ENCODE assay signal across 13 cellular contexts in the genomic region with DNA sequence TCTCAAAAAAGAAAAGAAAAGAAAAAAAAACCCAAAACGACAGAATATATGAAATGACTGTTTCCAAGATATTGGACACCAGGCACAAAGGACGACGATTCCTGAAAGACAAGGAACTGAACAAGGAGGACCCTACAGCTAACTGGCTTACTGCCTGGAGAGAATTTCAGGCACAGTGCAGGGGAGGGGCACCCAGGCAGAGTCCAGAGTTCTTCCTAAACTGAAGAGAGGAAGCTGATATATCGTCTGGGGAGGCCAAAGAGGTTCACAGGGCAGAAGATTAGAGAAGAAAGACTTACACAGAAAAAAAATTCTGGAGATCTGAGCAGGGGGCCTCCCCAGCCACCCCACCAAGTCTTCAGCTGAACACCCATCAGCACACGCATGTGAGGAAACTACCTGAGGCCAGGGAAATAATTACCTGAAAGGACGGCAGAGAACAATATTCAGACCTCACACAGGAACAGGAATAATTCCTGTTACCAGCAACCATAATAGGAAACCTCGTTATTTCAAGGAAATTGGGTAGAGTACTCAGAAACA. TPM values are rescaled to one million over a fixed set of nuclear protein-coding genes. Genes with fewer than 3 reads are reported as not detected.
A peak's percentile ranks its signal among the peaks of the same experiment; 100 is the strongest.
DNase-seq lines count a peak whose midpoint lies in the region; ATAC-seq and TF ChIP-seq lines count a peak whose summit lies in the region.
"Had no signal": no experiment of that assay in that cellular context is flagged by ENCODE, and none has a peak within 500 bp of the region (broad histone marks: within the 10 kb centered on the region; RNA-seq: fewer than 3 reads in every experiment).

No MANE protein-coding gene starts in this region.

- H3K36me3 ChIP-seq in adipocyte (ENCODE audit: control insufficient read depth, insufficient read depth, low read length, severe bottlenecking) (peaks cover 12% of the 10 kb centered on the region), testis (ENCODE audit: low read depth, missing control alignments) (no peaks in the 10 kb centered on the region)
- H3K36me3 ChIP-seq: left lung, pancreas had no signal

- TF ChIP-seq CTCF in testis (IDR thresholded peaks at IDR 0.05), result no peak

- intact Hi-C loops in testis (cut with DNase I; ENCODE audit: low total_unique reads), result no loop called here

- TF ChIP-seq POLR2A in testis (IDR thresholded peaks at IDR 0.05), result no peak

- peak; percentile 49 to 52 for DNase-seq in Kasumi-1 (lab: John Stamatoyannopoulos, UW)
- no peak for DNase-seq in adipocyte (ENCODE audit: low read depth)
- peak; percentile 43 for DNase-seq in testis
- no peak for DNase-seq in activated CD4-positive, alpha-beta T cell treated with anti-CD3 and anti-CD28 coated beads for 1 hour
- DNase-seq: left lung; NCI-H187; NK-92 treated with Interleukin-12 subunit alpha and Interleukin-12 subunit beta, amount 100 ng/mL, for 24 hours; pancreas; stimulated activated CD4-positive, alpha-beta T cell treated with anti-CD3 and anti-CD28 coated beads, Interleukin-2, amount 100 ng/mL, for 48 hours; stimulated activated naive CD4-positive, alpha-beta T cell had no signal

- WGBS in testis, 2 donors, result 18% methylated on average over 7 of the region's 7 CpGs

- peak overlapping the region; percentile 6 for H3K9ac ChIP-seq in adipocyte (ENCODE audit: low read length)

- H3K4me1 ChIP-seq in adipocyte (ENCODE audit: control insufficient read depth, insufficient read depth, low read length), result peaks cover 83% of the 10 kb centered on the region
- peaks cover 34% of the 10 kb centered on the region for H3K4me1 ChIP-seq in testis
- H3K4me1 ChIP-seq: pancreas had no signal

- ATAC-seq in HG02981 (IDR thresholded peaks at IDR 0.05; ENCODE audit: unreplicated experiment) (no peak), HG02970 (IDR thresholded peaks at IDR 0.05; ENCODE audit: low FRiP score, unreplicated experiment) (no peak)
- ATAC-seq: left lung had no signal

- no peaks in the 10 kb centered on the region for H3K27me3 ChIP-seq in adipocyte (replicated peaks; ENCODE audit: control insufficient read depth, insufficient read depth, low read length)
- H3K27me3 ChIP-seq in layer of hippocampus (ENCODE audit: control insufficient read depth, insufficient read depth, low read length), result no peaks in the 10 kb centered on the region
- no peaks in the 10 kb centered on the region for H3K27me3 ChIP-seq in testis
- H3K27me3 ChIP-seq: left lung, pancreas had no signal

- H3K27ac ChIP-seq in layer of hippocampus (ENCODE audit: low read depth, low read length), result peak overlapping the region; percentile 13
- peak overlapping the region; percentile 60 to 79 for H3K27ac ChIP-seq in testis
- H3K27ac ChIP-seq: pancreas had no signal

- H3K4me3 ChIP-seq in adipocyte (ENCODE audit: low read length) (no peak overlapping the region), testis (no peak overlapping the region)
- H3K4me3 ChIP-seq: left lung, pancreas had no signal

- H3K9me3 ChIP-seq in adipocyte (ENCODE audit: control insufficient read depth, low read length) (no peaks in the 10 kb centered on the region), testis (no peaks in the 10 kb centered on the region)
- H3K9me3 ChIP-seq: left lung, pancreas had no signal

RNA-seq across cellular contexts. Expression of gene SORT1, which starts 24.6 kb away (rescaled TPM):
- total RNA-seq in testis, result 100 to 1,000 TPM; 174 to 212 TPM
- polyA plus RNA-seq in testis (ENCODE audit: insufficient read depth, low read depth, low replicate concordance), result 110 TPM

RNA-seq across cellular contexts. Expression of gene PSMA5, which starts 53.1 kb away (rescaled TPM):
- total RNA-seq in testis, result 10 to 100 TPM; 30.9 to 56.9 TPM
- 72.0 TPM for polyA plus RNA-seq in testis (ENCODE audit: insufficient read depth, low read depth, low replicate concordance)

Comparison
In these comparisons a context has a peak if more than half of its experiments do, and no peak if none do; other contexts are left out.
1. DNase-seq: peak in Kasumi-1 (2 of 2) and testis (single experiment); none in adipocyte (single experiment) and activated CD4-positive, alpha-beta T cell treated with anti-CD3 and anti-CD28 coated beads for 1 hour (single experiment).